Comparison of ENCODE assay signal across 14 cellular contexts in the genomic region with DNA sequence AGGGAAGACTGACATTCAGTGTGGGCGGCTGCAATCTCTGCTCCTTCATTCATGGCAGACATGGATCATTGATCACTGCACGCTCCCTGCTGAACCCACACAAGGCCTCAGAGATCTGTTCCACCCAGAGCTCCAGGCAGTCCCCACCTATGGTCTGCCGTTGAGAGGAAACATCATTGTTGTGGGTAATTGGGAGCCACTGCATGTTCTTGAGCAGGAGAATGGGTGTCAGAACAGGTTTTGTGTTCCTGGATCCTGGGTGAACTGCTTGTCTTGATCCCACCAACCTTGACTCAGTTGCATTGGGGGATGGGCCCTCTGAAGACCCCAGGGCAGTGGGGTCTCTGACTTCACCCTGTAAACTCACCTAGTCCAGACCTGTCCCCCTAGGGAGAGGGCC. TPM values are rescaled to one million over a fixed set of nuclear protein-coding genes. Genes with fewer than 3 reads are reported as not detected.
DNase-seq lines count a peak whose midpoint lies in the region; ATAC-seq and TF ChIP-seq lines count a peak whose summit lies in the region.
"Had no signal": no experiment of that assay in that cellular context is flagged by ENCODE, and none has a peak within 500 bp of the region (broad histone marks: within the 10 kb centered on the region; RNA-seq: fewer than 3 reads in every experiment).

No MANE protein-coding gene starts in this region.

- no peaks in the 10 kb centered on the region for H3K9me3 ChIP-seq in CD8-positive, alpha-beta memory T cell (ENCODE audit: low read length)
- H3K9me3 ChIP-seq in ascending aorta, result no peaks in the 10 kb centered on the region

- H3K4me3 ChIP-seq in CD8-positive, alpha-beta memory T cell (ENCODE audit: low read length), result no peak overlapping the region
- no peak overlapping the region for H3K4me3 ChIP-seq in ascending aorta
- H3K4me3 ChIP-seq: GM23248 had no signal

- no peak for DNase-seq in activated naive CD8-positive, alpha-beta T cell treated with anti-CD3 and anti-CD28 coated beads, Interleukin-2, amount 50 U/mL, for 24 hours
- no peak for DNase-seq in activated naive CD8-positive, alpha-beta T cell treated with anti-CD3 and anti-CD28 coated beads for 36 hours
- no peak for DNase-seq in CD8-positive, alpha-beta memory T cell
- DNase-seq in effector memory CD8-positive, alpha-beta T cell, result no peak
- no peak for DNase-seq in activated CD4-positive, CD25-positive, alpha-beta regulatory T cell treated with anti-CD3 and anti-CD28 coated beads, Interleukin-2, amount 50 U/mL, for 72 hours
- no peak for DNase-seq in activated naive CD4-positive, alpha-beta T cell (lab: John Stamatoyannopoulos, UW)
- no peak for DNase-seq in ascending aorta (ENCODE audit: low spot score in 2 of 2)
- no peak for DNase-seq in midbrain (lab: John Stamatoyannopoulos, UW)
- DNase-seq: DMS53, GF-D8, GM23248, H7 had no signal

- no peak overlapping the region for H3K4me3 Mint-ChIP-seq in activated naive CD8-positive, alpha-beta T cell treated with anti-CD3 and anti-CD28 coated beads, Interleukin-2, amount 50 U/mL, for 24 hours
- H3K4me3 Mint-ChIP-seq in activated naive CD8-positive, alpha-beta T cell treated with anti-CD3 and anti-CD28 coated beads for 36 hours, result no peak overlapping the region
- peak overlapping the region in 2 of 7 donors; percentile 10 to 80 for H3K4me3 Mint-ChIP-seq in CD8-positive, alpha-beta memory T cell
- H3K4me3 Mint-ChIP-seq in effector memory CD8-positive, alpha-beta T cell, result peak overlapping the region in 1 of 2 donors; percentile 77
- H3K4me3 Mint-ChIP-seq: IgD-negative memory B cell had no signal

- H3K9me3 Mint-ChIP-seq in activated naive CD8-positive, alpha-beta T cell treated with anti-CD3 and anti-CD28 coated beads, Interleukin-2, amount 50 U/mL, for 24 hours, result no peaks in the 10 kb centered on the region
- no peaks in the 10 kb centered on the region for H3K9me3 Mint-ChIP-seq in activated naive CD8-positive, alpha-beta T cell treated with anti-CD3 and anti-CD28 coated beads for 36 hours
- H3K9me3 Mint-ChIP-seq in CD8-positive, alpha-beta memory T cell, result no peaks in the 10 kb centered on the region
- H3K9me3 Mint-ChIP-seq in effector memory CD8-positive, alpha-beta T cell, result no peaks in the 10 kb centered on the region

- H3K27me3 ChIP-seq in CD8-positive, alpha-beta memory T cell (ENCODE audit: insufficient read depth, low read length, poor library complexity, severe bottlenecking), result no peaks in the 10 kb centered on the region
- no peaks in the 10 kb centered on the region for H3K27me3 ChIP-seq in ascending aorta

- no peak for ATAC-seq in activated naive CD8-positive, alpha-beta T cell treated with anti-CD3 and anti-CD28 coated beads, Interleukin-2, amount 50 U/mL, for 24 hours
- no peak for ATAC-seq in effector memory CD8-positive, alpha-beta T cell (replicated peaks)

- CTCF ChIA-PET in CD8-positive, alpha-beta memory T cell (lab: Charles Lee), result interaction anchor here (1.2 kb wide), 1 partner anchor 43 kb away, joined by 3 read pairs; no protein-coding TSS in a partner anchor

- no peaks in the 10 kb centered on the region for H3K36me3 ChIP-seq in CD8-positive, alpha-beta memory T cell (ENCODE audit: insufficient read depth, low read length)
- H3K36me3 ChIP-seq in ascending aorta, result no peaks in the 10 kb centered on the region

- POLR2A ChIA-PET in CD8-positive, alpha-beta memory T cell (lab: Charles Lee), result no interaction called here

- peak overlapping the region; percentile 75 for H3K27ac Mint-ChIP-seq in activated naive CD8-positive, alpha-beta T cell treated with anti-CD3 and anti-CD28 coated beads, Interleukin-2, amount 50 U/mL, for 24 hours
- no peak overlapping the region for H3K27ac Mint-ChIP-seq in activated naive CD8-positive, alpha-beta T cell treated with anti-CD3 and anti-CD28 coated beads for 36 hours
- H3K27ac Mint-ChIP-seq in CD8-positive, alpha-beta memory T cell, result peak overlapping the region in 6 of 8 donors; percentile 7 to 84 (median 76)
- peak overlapping the region; percentile 77 to 100 for H3K27ac Mint-ChIP-seq in effector memory CD8-positive, alpha-beta T cell

- no peaks in the 10 kb centered on the region for H3K27me3 Mint-ChIP-seq in activated naive CD8-positive, alpha-beta T cell treated with anti-CD3 and anti-CD28 coated beads, Interleukin-2, amount 50 U/mL, for 24 hours
- H3K27me3 Mint-ChIP-seq in activated naive CD8-positive, alpha-beta T cell treated with anti-CD3 and anti-CD28 coated beads for 36 hours, result no peaks in the 10 kb centered on the region
- peaks cover 0 to 2% of the 10 kb centered on the region in 2 donors for H3K27me3 Mint-ChIP-seq in CD8-positive, alpha-beta memory T cell
- no peaks in the 10 kb centered on the region for H3K27me3 Mint-ChIP-seq in effector memory CD8-positive, alpha-beta T cell
- H3K27me3 Mint-ChIP-seq: IgD-negative memory B cell had no signal

- peaks cover 31% of the 10 kb centered on the region for H3K4me1 ChIP-seq in CD8-positive, alpha-beta memory T cell (ENCODE audit: insufficient read depth, low read length)
- H3K4me1 ChIP-seq in ascending aorta, result no peaks in the 10 kb centered on the region

- peaks cover 5% of the 10 kb centered on the region for H3K36me3 Mint-ChIP-seq in activated naive CD8-positive, alpha-beta T cell treated with anti-CD3 and anti-CD28 coated beads, Interleukin-2, amount 50 U/mL, for 24 hours (ENCODE audit: low read depth)
- peaks cover 11% of the 10 kb centered on the region for H3K36me3 Mint-ChIP-seq in activated naive CD8-positive, alpha-beta T cell treated with anti-CD3 and anti-CD28 coated beads for 36 hours
- H3K36me3 Mint-ChIP-seq in CD8-positive, alpha-beta memory T cell, result peaks cover 0 to 7% (median 4%) of the 10 kb centered on the region in 3 donors
- peaks cover 52% of the 10 kb centered on the region for H3K36me3 Mint-ChIP-seq in effector memory CD8-positive, alpha-beta T cell (ENCODE audit: insufficient read depth)

- H3K27ac ChIP-seq in CD8-positive, alpha-beta memory T cell (ENCODE audit: low read depth, low read length), result no peak overlapping the region
- no peak overlapping the region for H3K27ac ChIP-seq in ascending aorta
- H3K27ac ChIP-seq: 22Rv1, GM23248 had no signal

- H3K4me1 Mint-ChIP-seq in activated naive CD8-positive, alpha-beta T cell treated with anti-CD3 and anti-CD28 coated beads, Interleukin-2, amount 50 U/mL, for 24 hours, result peaks cover 68% of the 10 kb centered on the region
- H3K4me1 Mint-ChIP-seq in activated naive CD8-positive, alpha-beta T cell treated with anti-CD3 and anti-CD28 coated beads for 36 hours, result peaks cover 37% of the 10 kb centered on the region
- H3K4me1 Mint-ChIP-seq in CD8-positive, alpha-beta memory T cell, result peaks cover 50 to 87% (median 61%) of the 10 kb centered on the region in 3 donors
- H3K4me1 Mint-ChIP-seq in effector memory CD8-positive, alpha-beta T cell (ENCODE audit: low read depth in 2 of 2), result peaks cover 52 to 73% of the 10 kb centered on the region in 2 donors

- intact Hi-C loops in ascending aorta (cut with DNase I), result no loop called here

- no peak for TF ChIP-seq CTCF in ascending aorta (IDR thresholded peaks at IDR 0.05)

RNA-seq across cellular contexts. Expression of a gene that starts 23.1 kb away (rescaled TPM):
- 10 to 100 TPM; 50.0 to 51.0 TPM for total RNA-seq in activated naive CD8-positive, alpha-beta T cell treated with anti-CD3 and anti-CD28 coated beads for 36 hours
- 10 to 100 TPM; 79.5 to 86.3 TPM for total RNA-seq in CD8-positive, alpha-beta memory T cell
- polyA plus RNA-seq in CD8-positive, alpha-beta memory T cell, result 181 TPM
- 28.4 TPM for total RNA-seq in ascending aorta
